In the genomic region with DNA sequence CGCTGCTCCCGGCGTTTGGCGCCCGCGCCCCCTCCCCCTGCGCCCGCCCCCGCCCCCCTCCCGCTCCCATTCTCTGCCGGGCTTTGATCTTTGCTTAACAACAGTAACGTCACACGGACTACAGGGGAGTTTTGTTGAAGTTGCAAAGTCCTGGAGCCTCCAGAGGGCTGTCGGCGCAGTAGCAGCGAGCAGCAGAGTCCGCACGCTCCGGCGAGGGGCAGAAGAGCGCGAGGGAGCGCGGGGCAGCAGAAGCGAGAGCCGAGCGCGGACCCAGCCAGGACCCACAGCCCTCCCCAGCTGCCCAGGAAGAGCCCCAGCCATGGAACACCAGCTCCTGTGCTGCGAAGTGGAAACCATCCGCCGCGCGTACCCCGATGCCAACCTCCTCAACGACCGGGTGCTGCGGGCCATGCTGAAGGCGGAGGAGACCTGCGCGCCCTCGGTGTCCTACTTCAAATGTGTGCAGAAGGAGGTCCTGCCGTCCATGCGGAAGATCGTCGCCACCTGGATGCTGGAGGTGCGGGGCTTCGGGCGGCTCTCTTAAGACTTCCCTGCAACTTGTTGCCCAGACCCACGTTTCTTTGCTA, we compare ENCODE assay signal across 8 cellular contexts. TPM values are rescaled to one million over a fixed set of nuclear protein-coding genes. Genes with fewer than 3 reads are reported as not detected.
DNase-seq lines count a peak whose midpoint lies in the region; ATAC-seq and TF ChIP-seq lines count a peak whose summit lies in the region.

TSS of gene CCND1 (plus strand) at position 162 of the 587 bp plus-strand sequence. CDS start at position 320, 158 bp downstream.

- H3K4me3 Mint-ChIP-seq in CD4-positive, alpha-beta T cell, result peak within 1 kb of the TSS; percentile 94

- DNase-seq in CD4-positive, alpha-beta T cell, result peak in 5 of 10 experiments; percentile 11 to 42 (median 33)
- peak; percentile 91 for DNase-seq in HFF-Myc (ENCODE audit: extremely low read depth, low read depth)
- peak; percentile 94 for DNase-seq in RPMI8226
- peak; percentile 64 to 75 (median 74) for DNase-seq in body of pancreas
- peak; percentile 84 for DNase-seq in iPS DF 19.7 (ENCODE audit: low read depth, low spot score)
- peak; percentile 58 for DNase-seq in putamen (ENCODE audit: low spot score)
- no peak for DNase-seq in NCI-H2107 treated with DMSO at 0.1 percent for 48 hours (lab: John Stamatoyannopoulos, UW; ENCODE audit: unreplicated experiment)

- 1 to 2% methylated on average over 8 to 49 of the region's 49 CpGs for WGBS in body of pancreas, 2 donors

- H3K4me1 Mint-ChIP-seq in CD4-positive, alpha-beta T cell (ENCODE audit: low read depth), result peaks cover 42% of the 10 kb centered on the region

- intact Hi-C loops in CD4-positive, alpha-beta T cell (cut with DNase I, micrococcal nuclease), result loop anchor here in 1 of 2 experiments (10.0 kb wide), 1 partner anchor 676 kb away; no protein-coding TSS in a partner anchor
- intact Hi-C loops in body of pancreas (cut with DNase I), result no loop called here

- no peaks in the 10 kb centered on the region for H3K9me3 Mint-ChIP-seq in CD4-positive, alpha-beta T cell

- POLR2A ChIA-PET in CD4-positive, alpha-beta T cell (lab: Charles Lee), result interaction anchor here (3.5 kb wide), 1 partner anchor 344 kb away, joined by 21 read pairs; no protein-coding TSS in a partner anchor

- H3K36me3 ChIP-seq in body of pancreas (replicated peaks in 1 of 2; ENCODE audit: insufficient read depth in 1 of 2, low read depth in 2 of 2), result no peaks in the 10 kb centered on the region

- no peak within 1 kb of the TSS for H3K27ac Mint-ChIP-seq in CD4-positive, alpha-beta T cell

- H3K9me3 ChIP-seq in CD4-positive, alpha-beta T cell (ENCODE audit: control insufficient read depth, low read length), result no peaks in the 10 kb centered on the region
- H3K9me3 ChIP-seq in body of pancreas, result no peaks in the 10 kb centered on the region

- H3K27me3 Mint-ChIP-seq in CD4-positive, alpha-beta T cell, result peaks cover 49% of the 10 kb centered on the region

- TF ChIP-seq CTCF in CD4-positive, alpha-beta T cell (IDR thresholded peaks at IDR 0.05), result no peak
- no peak for TF ChIP-seq CTCF in HFF-Myc (IDR thresholded peaks at IDR 0.05; ENCODE audit: low read depth, low read length, missing control alignments)
- TF ChIP-seq CTCF in body of pancreas (IDR thresholded peaks at IDR 0.05), result peak in 3 of 7 experiments; percentile 6 to 21 (median 11)

- ATAC-seq in CD4-positive, alpha-beta T cell (ENCODE audit: poor library complexity), result peak; percentile 48
- ATAC-seq in body of pancreas (peak; percentile 40), HG02798 (IDR thresholded peaks at IDR 0.05; ENCODE audit: poor library complexity, unreplicated experiment) (no peak)

- H3K4me3 ChIP-seq in HFF-Myc (replicated peaks; ENCODE audit: low read depth, low read length) (peak within 1 kb of the TSS; percentile 99), body of pancreas (peak within 1 kb of the TSS; percentile 24 to 62)

- H3K27ac ChIP-seq in CD4-positive, alpha-beta T cell (ENCODE audit: low read depth, low read length), result no peak within 1 kb of the TSS
- H3K27ac ChIP-seq in body of pancreas, result peak within 1 kb of the TSS; percentile 50 to 87 (median 82)

- peak; percentile 73 to 93 (median 90) for TF ChIP-seq POLR2A in body of pancreas (IDR thresholded peaks at IDR 0.05)

- CTCF ChIA-PET in CD4-positive, alpha-beta T cell (lab: Charles Lee), result no interaction called here

- H3K4me1 ChIP-seq in body of pancreas, result peaks cover 87% of the 10 kb centered on the region

- peaks cover 54% of the 10 kb centered on the region for H3K27me3 ChIP-seq in CD4-positive, alpha-beta T cell (ENCODE audit: control insufficient read depth, insufficient read depth, low read length)
- peaks cover 0 to 12% of the 10 kb centered on the region in 2 donors for H3K27me3 ChIP-seq in body of pancreas

- no peaks in the 10 kb centered on the region for H3K36me3 Mint-ChIP-seq in CD4-positive, alpha-beta T cell (ENCODE audit: low read depth)

RNA-seq across cellular contexts. Expression of gene CCND1, which starts in this region (rescaled TPM):
- total RNA-seq in CD4-positive, alpha-beta T cell, result 1 to 10 TPM; 1.7 to 2.4 TPM
- total RNA-seq in body of pancreas, result 100 to 1,000 TPM in 1 of 2 donors, 10 to 100 TPM in 1; 90.3 to 201 TPM

Comparison
In these comparisons a context has a peak if more than half of its experiments do, and no peak if none do; other contexts are left out.
1. RNA of gene CCND1 (total RNA-seq): 90.3 to 201 TPM in body of pancreas; 1.7 to 2.4 TPM in CD4-positive, alpha-beta T cell; every median in the first group is over 10 times any median in the second.